Comparison of ENCODE assay signal across 13 cellular contexts in the genomic region with DNA sequence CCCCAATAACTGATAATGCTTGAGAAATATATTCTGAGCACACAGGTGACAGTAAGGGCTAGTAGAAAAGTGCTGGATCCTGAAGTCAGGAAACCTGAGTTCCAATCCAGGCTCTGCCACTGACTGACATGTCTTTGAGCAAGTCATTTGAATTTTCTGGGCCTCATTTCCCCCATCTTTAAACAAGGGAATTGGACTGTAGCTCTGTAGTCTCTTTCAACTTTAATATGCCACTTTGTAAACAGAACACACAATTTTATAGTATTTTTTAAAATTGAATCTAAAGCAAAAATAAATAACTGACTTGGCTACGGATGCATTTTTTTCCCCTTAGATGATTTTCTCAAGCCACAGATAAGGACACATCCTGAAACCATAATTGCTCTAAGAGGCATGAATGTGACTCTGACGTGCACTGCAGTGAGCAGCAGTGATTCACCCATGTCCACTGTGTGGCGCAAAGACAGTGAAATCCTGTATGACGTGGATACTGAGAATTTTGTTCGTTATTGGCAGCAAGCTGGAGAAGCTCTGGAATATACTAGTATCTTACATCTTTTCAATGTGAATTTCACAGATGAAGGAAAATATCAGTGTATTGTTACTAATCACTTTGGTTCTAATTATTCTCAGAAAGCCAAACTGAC. TPM values are rescaled to one million over a fixed set of nuclear protein-coding genes. Genes with fewer than 3 reads are reported as not detected.
A peak's percentile ranks its signal among the peaks of the same experiment; 100 is the strongest.
DNase-seq lines count a peak whose midpoint lies in the region; ATAC-seq and TF ChIP-seq lines count a peak whose summit lies in the region.
"Had no signal": no experiment of that assay in that cellular context is flagged by ENCODE, and none has a peak within 500 bp of the region (broad histone marks: within the 10 kb centered on the region; RNA-seq: fewer than 3 reads in every experiment).

No MANE protein-coding gene starts in this region.

- H3K9me3 Mint-ChIP-seq in endodermal cell (no peaks in the 10 kb centered on the region), mesothelial cell of epicardium (no peaks in the 10 kb centered on the region)
- H3K9me3 Mint-ChIP-seq: activated naive CD8-positive, alpha-beta T cell treated with anti-CD3 and anti-CD28 coated beads, Interleukin-2, amount 10 ng/mL, durations not matched to agents 7 days and 5 days had no signal

- H3K27ac ChIP-seq in endodermal cell (ENCODE audit: low read depth, low read length): no peak overlapping the region

- no peak overlapping the region for H3K27ac Mint-ChIP-seq in endodermal cell
- peak overlapping the region; percentile 24 for H3K27ac Mint-ChIP-seq in mesothelial cell of epicardium
- H3K27ac Mint-ChIP-seq: activated naive CD8-positive, alpha-beta T cell treated with anti-CD3 and anti-CD28 coated beads, Interleukin-2, amount 10 ng/mL, durations not matched to agents 7 days and 5 days had no signal

- H3K27me3 Mint-ChIP-seq in endodermal cell (ENCODE audit: insufficient read depth): no peaks in the 10 kb centered on the region
- H3K27me3 Mint-ChIP-seq in mesothelial cell of epicardium (ENCODE audit: low read depth): no peaks in the 10 kb centered on the region
- H3K27me3 Mint-ChIP-seq: activated naive CD8-positive, alpha-beta T cell treated with anti-CD3 and anti-CD28 coated beads, Interleukin-2, amount 10 ng/mL, durations not matched to agents 7 days and 5 days had no signal

- peaks cover 73% of the 10 kb centered on the region for H3K36me3 Mint-ChIP-seq in endodermal cell (ENCODE audit: low read depth)
- H3K36me3 Mint-ChIP-seq in mesothelial cell of epicardium: peaks cover 41% of the 10 kb centered on the region

- ATAC-seq in GM19023 (IDR thresholded peaks at IDR 0.05; ENCODE audit: unreplicated experiment) (no peak), GM19397 (IDR thresholded peaks at IDR 0.05; ENCODE audit: unreplicated experiment) (no peak)

- no peak overlapping the region for H3K9ac ChIP-seq in endodermal cell (ENCODE audit: extremely low read depth, low read length, poor library complexity, severe bottlenecking)

- H3K9me3 ChIP-seq in endodermal cell (ENCODE audit: control insufficient read depth, low read length): no peaks in the 10 kb centered on the region

- H3K4me3 Mint-ChIP-seq in endodermal cell (no peak overlapping the region), mesothelial cell of epicardium (no peak overlapping the region)
- H3K4me3 Mint-ChIP-seq: activated naive CD8-positive, alpha-beta T cell treated with anti-CD3 and anti-CD28 coated beads, Interleukin-2, amount 10 ng/mL, durations not matched to agents 7 days and 5 days had no signal

- DNase-seq in A172 (ENCODE audit: low spot score): peak; percentile 83
- peak; percentile 87 for DNase-seq in M059J (ENCODE audit: low read depth)
- no peak for DNase-seq in endodermal cell
- DNase-seq in mesothelial cell of epicardium (ENCODE audit: low spot score in 2 of 2, unreplicated experiment in 2 of 2): no peak
- no peak for DNase-seq in NCI-H446 (lab: John Stamatoyannopoulos, UW)
- no peak for DNase-seq in HK-2 (ENCODE audit: unreplicated experiment)
- DNase-seq: activated naive CD8-positive, alpha-beta T cell treated with anti-CD3 and anti-CD28 coated beads, Interleukin-2, amount 10 ng/mL, durations not matched to agents 7 days and 5 days; C1 segment of cervical spinal cord; NCI-H1105; stimulated activated CD4-positive, alpha-beta T cell treated with anti-CD3 and anti-CD28 coated beads, Interleukin-2, amount 100 ng/mL, for 24 hours; T-helper 2 cell had no signal

- H3K4me1 ChIP-seq in endodermal cell (ENCODE audit: control insufficient read depth, insufficient read depth, low read length): peaks cover 5% of the 10 kb centered on the region

- peaks cover 10% of the 10 kb centered on the region for H3K4me1 Mint-ChIP-seq in endodermal cell
- H3K4me1 Mint-ChIP-seq in mesothelial cell of epicardium: no peaks in the 10 kb centered on the region

- no peaks in the 10 kb centered on the region for H3K27me3 ChIP-seq in endodermal cell (ENCODE audit: control insufficient read depth, insufficient read depth, low read length, poor library complexity, severe bottlenecking)

- peaks cover 87% of the 10 kb centered on the region for H3K36me3 ChIP-seq in endodermal cell (ENCODE audit: control insufficient read depth, insufficient read depth, low read length)

- H3K4me3 ChIP-seq in endodermal cell (ENCODE audit: low read length): no peak overlapping the region

- 85 to 94% methylated on average over 3 to 5 of the region's 5 CpGs for WGBS in endodermal cell (ENCODE audit: insufficient coverage in 1 of 2, insufficient read length in 1 of 2), 2 experiments

- TF ChIP-seq CTCF in endodermal cell (conservative IDR thresholded peaks at IDR 0.05) (peak; percentile 23), mesothelial cell of epicardium (IDR thresholded peaks at IDR 0.05; ENCODE audit: unreplicated experiment) (no peak)

RNA-seq across cellular contexts. Expression of gene LRIG2, which starts 37.0 kb away (rescaled TPM):
- 5.1 and 6.3 TPM in 2 replicates for total RNA-seq in A172 (2014; rRNA removed; shearing (Covaris generic))
- total RNA-seq in M059J (2014; rRNA removed; shearing (Covaris generic)): 4.4 and 13.9 TPM in 2 replicates
- total RNA-seq in endodermal cell (10 to 100 TPM; 21.2 to 23.0 TPM), mesothelial cell of epicardium (29.3 to 31.0 TPM (median 29.9 TPM) in 3 replicates)
- 12.9 TPM for polyA plus RNA-seq in endodermal cell (2013, experiment 1 of 2)
- 12.8 TPM for polyA plus RNA-seq in endodermal cell (2013, experiment 2 of 2)

Comparison
In these comparisons a context has a peak if more than half of its experiments do, and no peak if none do; other contexts are left out.
1. DNase-seq: peak in A172 (single experiment) and M059J (single experiment); none in endodermal cell (single experiment), mesothelial cell of epicardium (0 of 2), NCI-H446 (0 of 2) and HK-2 (single experiment).